In genomic region chr5:37657046-37657445, GRCh38 we compare ENCODE assay signal across 34 cellular contexts.
A peak's percentile ranks its signal among the peaks of the same experiment; 100 is the strongest.
DNase-seq lines count a peak whose midpoint lies in the region; ATAC-seq, FAIRE-seq and TF ChIP-seq lines count a peak whose summit lies in the region.
"Had no signal": no experiment of that assay in that cellular context is flagged by ENCODE, and none has a peak within 500 bp of the region (broad histone marks: within the 10 kb centered on the region; RNA-seq: fewer than 3 reads in every experiment).

No MANE protein-coding gene starts in this region.

- TF ChIP-seq CTCF in HepG2 (CRISPR knock-in tag; IDR thresholded peaks at IDR 0.05): no peak
- no peak for TF ChIP-seq CTCF in right lobe of liver (IDR thresholded peaks at IDR 0.05)
- TF ChIP-seq CTCF in HEK293 (tag by site-specific recombination; IDR thresholded peaks at IDR 0.05): no peak
- TF ChIP-seq CTCF in K562 (IDR thresholded peaks at IDR 0.05 in 2 of 3, conservative IDR thresholded peaks at IDR 0.05 in 1 of 3; ENCODE audit: insufficient read depth in 2 of 3, low read depth in 1 of 3, low read length in 3 of 3): no peak

- in situ Hi-C loops in HepG2 (cut with HindIII; ENCODE audit: extremely low pct_ligation_motif_present, low pct_unique_long_range_greater_than_20kb) (no loop called here), K562 (cut with MboI) (no loop called here)

- H3K27ac ChIP-seq in HepG2 (ENCODE audit: extremely low read length, insufficient read depth, low read length) (no peak overlapping the region), right lobe of liver (no peak overlapping the region), HEK293 (ENCODE audit: extremely low read depth, low read depth, low read length) (no peak overlapping the region), K562 (ENCODE audit: extremely low read depth, low read depth, low read length) (no peak overlapping the region)
- H3K27ac ChIP-seq: 22Rv1; A549; BLaER1; BLaER1 treated with 17β-estradiol and CSF1 and Interleukin-3, amounts not matched to agents 10 nM and 100 nM; C4-2B had no signal

- CTCF ChIA-PET in HepG2 (lab: Yijun Ruan, JAX; ENCODE audit: low intra/inter-chr PET ratio, low total read pairs): no interaction called here
- CTCF ChIA-PET in HEK293 (lab: Yijun Ruan, JAX): no interaction called here
- CTCF ChIA-PET in K562 (lab: Yijun Ruan, JAX; ENCODE audit: low intra/inter-chr PET ratio): no interaction called here

- intact Hi-C loops in Right ventricle myocardium superior (cut with DNase I): no loop called here
- intact Hi-C loops in left ventricle myocardium superior (cut with micrococcal nuclease): no loop called here
- intact Hi-C loops in HepG2 (cut with micrococcal nuclease; ENCODE audit: unreplicated experiment): no loop called here
- intact Hi-C loops in right lobe of liver (cut with DNase I): no loop called here
- intact Hi-C loops in K562 (cut with micrococcal nuclease): no loop called here

- H3K4me2 ChIP-seq in HepG2 (ENCODE audit: low read depth, low read length) (no peak overlapping the region), K562 (ENCODE audit: insufficient read depth, low read length) (no peak overlapping the region)
- H3K4me2 ChIP-seq: A549; BLaER1; BLaER1 treated with 17β-estradiol and CSF1 and Interleukin-3, amounts not matched to agents 10 nM and 100 nM had no signal

- ATAC-seq in Right ventricle myocardium superior (ENCODE audit: poor library complexity) (no peak), left ventricle myocardium superior (no peak), HepG2 (no peak), right lobe of liver (no peak), K562 (no peak)
- ATAC-seq: A549; CD8-positive, alpha-beta T cell had no signal

- peak; percentile 25 for DNase-seq in Right ventricle myocardium superior
- no peak for DNase-seq in left ventricle myocardium superior
- DNase-seq in HepG2 (ENCODE audit: low spot score): no peak
- DNase-seq in right lobe of liver: no peak
- DNase-seq in K562 (ENCODE audit: extremely low read depth in 1 of 4, low spot score in 3 of 4): no peak
- DNase-seq in NCI-H526 treated with DMSO at 0.1 percent for 48 hours (lab: John Stamatoyannopoulos, UW): no peak
- no peak for DNase-seq in cerebellar nuclear complex (lab: John Stamatoyannopoulos, UW)
- DNase-seq: 8988T; ACHN; AML-193; BE2C; C1 segment of cervical spinal cord; Caco-2; Calu3; CD4-positive, alpha-beta memory T cell; CD4-positive, alpha-beta T cell; CD4-positive, CD25-positive, alpha-beta regulatory T cell; CD8-positive, alpha-beta memory T cell; CD8-positive, alpha-beta T cell; COR-L47; DMS 273 treated with DMSO at 0.1 percent for 48 hours; DMS153; DMS53; DMS79; DMS79 treated with DMSO at 0.1 percent for 48 hours; DND-41; EL had no signal

- 0 out of 5 replicates have a peak, but pooled peaks cover 0 to 1% of the 10 kb centered on the region in 2 experiments for H3K36me3 ChIP-seq in HepG2 (replicated peaks in 1 of 2; ENCODE audit: control insufficient read depth in 1 of 2, insufficient read depth in 2 of 2, low read length in 2 of 2)
- no peaks in the 10 kb centered on the region for H3K36me3 ChIP-seq in right lobe of liver
- H3K36me3 ChIP-seq in HEK293 (ENCODE audit: control insufficient read depth in 2 of 2, insufficient read depth in 1 of 2, low read length in 2 of 2): no peaks in the 10 kb centered on the region
- no peaks in the 10 kb centered on the region for H3K36me3 ChIP-seq in K562 (ENCODE audit: control insufficient read depth, insufficient read depth, low read length)
- H3K36me3 ChIP-seq: BE2C, BLaER1 had no signal

- H3K79me2 ChIP-seq in HepG2 (ENCODE audit: insufficient read depth, low read length): no peaks in the 10 kb centered on the region
- no peaks in the 10 kb centered on the region for H3K79me2 ChIP-seq in K562 (ENCODE audit: control insufficient read depth, insufficient read depth, low read length)

- FAIRE-seq in HepG2 (lab: Jason Lieb, UNC) (no peak), K562 (lab: Jason Lieb, UNC) (no peak)
- FAIRE-seq: A204.1, A549 had no signal

- TF ChIP-seq POLR2A in HepG2 (IDR thresholded peaks at IDR 0.05; ENCODE audit: insufficient read depth in 1 of 2, low read depth in 2 of 2, low read length in 2 of 2): no peak
- TF ChIP-seq POLR2A in right lobe of liver (IDR thresholded peaks at IDR 0.05): no peak
- TF ChIP-seq POLR2A in K562 (conservative IDR thresholded peaks at IDR 0.05): no peak

- WGBS in HepG2 (ENCODE audit: low lambda C conversion rate): 92% methylated on average over 2 of the region's 4 CpGs
- WGBS in right lobe of liver (ENCODE audit: insufficient coverage, low coverage, low lambda C conversion rate, missing lambda C conversion rate): 100% methylated on average over 1 of the region's 4 CpGs
- 32% methylated on average over 4 of the region's 4 CpGs for WGBS in K562 (ENCODE audit: insufficient coverage, low coverage, missing lambda C conversion rate)

- no peaks in the 10 kb centered on the region for H4K20me1 ChIP-seq in HepG2 (ENCODE audit: insufficient read depth, low read length)
- H4K20me1 ChIP-seq in K562 (replicated peaks; ENCODE audit: control insufficient read depth, insufficient read depth, low read length): no peaks in the 10 kb centered on the region
- H4K20me1 ChIP-seq: BLaER1 had no signal

- POLR2A ChIA-PET in HepG2 (lab: Yijun Ruan, JAX): no interaction called here
- POLR2A ChIA-PET in HEK293 (lab: Yijun Ruan, JAX): no interaction called here
- POLR2A ChIA-PET in K562 (lab: Yijun Ruan, JAX): no interaction called here

- H3K9ac ChIP-seq in HepG2 (ENCODE audit: insufficient read depth, low read depth, low read length): no peak overlapping the region
- no peak overlapping the region for H3K9ac ChIP-seq in K562 (ENCODE audit: insufficient read depth in 1 of 2, low read depth in 2 of 2, low read length in 2 of 2)
- H3K9ac ChIP-seq: BLaER1; BLaER1 treated with 17β-estradiol and CSF1 and Interleukin-3, amounts not matched to agents 10 nM and 100 nM had no signal

- no peak overlapping the region for H3K4me3 ChIP-seq in HepG2 (replicated peaks in 1 of 3; ENCODE audit: insufficient read depth in 1 of 3, low read depth in 2 of 3, low read length in 3 of 3)
- H3K4me3 ChIP-seq in right lobe of liver: no peak overlapping the region
- H3K4me3 ChIP-seq in HEK293 (ENCODE audit: low read depth, low read length): no peak overlapping the region
- no peak overlapping the region for H3K4me3 ChIP-seq in K562
- H3K4me3 ChIP-seq: A549; BLaER1; BLaER1 treated with 17β-estradiol and CSF1 and Interleukin-3, amounts not matched to agents 10 nM and 100 nM had no signal

- peaks cover 43% of the 10 kb centered on the region for H3K4me1 ChIP-seq in HepG2 (ENCODE audit: insufficient read depth, low read length)
- H3K4me1 ChIP-seq in right lobe of liver: peaks cover 0 to 21% (median 0%) of the 10 kb centered on the region in 4 donors
- 0 out of 2 replicates have a peak, but pooled peaks cover 3% of the 10 kb centered on the region for H3K4me1 ChIP-seq in HEK293 (ENCODE audit: control insufficient read depth, insufficient read depth, low read length)
- peaks cover 0 to 2% of the 10 kb centered on the region in 2 experiments; a peak in 1 of 5 replicates for H3K4me1 ChIP-seq in K562 (replicated peaks in 1 of 2; ENCODE audit: control insufficient read depth in 2 of 2, insufficient read depth in 2 of 2, low read length in 2 of 2)

- H3K9me3 ChIP-seq in HepG2 (ENCODE audit: low read length) (peaks cover 5% of the 10 kb centered on the region), right lobe of liver (no peaks in the 10 kb centered on the region), HEK293 (ENCODE audit: control insufficient read depth, insufficient read depth, low read depth, low read length) (no peaks in the 10 kb centered on the region), K562 (replicated peaks; ENCODE audit: control insufficient read depth, insufficient read depth, low read depth, low read length) (no peaks in the 10 kb centered on the region)
- H3K9me3 ChIP-seq: BE2C, Caco-2 had no signal

- no peaks in the 10 kb centered on the region for H3K27me3 ChIP-seq in HepG2 (ENCODE audit: control insufficient read depth in 1 of 2, insufficient read depth in 2 of 2, low read length in 2 of 2)
- H3K27me3 ChIP-seq in right lobe of liver: no peaks in the 10 kb centered on the region
- no peaks in the 10 kb centered on the region for H3K27me3 ChIP-seq in K562 (ENCODE audit: control insufficient read depth in 2 of 2, insufficient read depth in 2 of 2, low read length in 2 of 2)
- H3K27me3 ChIP-seq: BE2C; BLaER1; BLaER1 treated with 17β-estradiol and CSF1 and Interleukin-3, amounts not matched to agents 10 nM and 100 nM had no signal

- no TSS peak for BruUV-seq in HepG2 (replicated peaks; lab: Mats Ljungman, UMichigan)
- no TSS peak for BruUV-seq in K562 (replicated peaks; lab: Mats Ljungman, UMichigan)

- TF ChIP-seq RAD21 in HepG2 (CRISPR knock-in tag; IDR thresholded peaks at IDR 0.05) (no peak), K562 (CRISPR knock-in tag; conservative IDR thresholded peaks at IDR 0.05 in 1 of 2, IDR thresholded peaks at IDR 0.05 in 1 of 2) (no peak)

- no peaks in the 10 kb centered on the region for H3K9me1 ChIP-seq in K562 (ENCODE audit: control insufficient read depth, insufficient read depth, low read length)

- TF ChIP-seq EP300 in HepG2 (IDR thresholded peaks at IDR 0.05; ENCODE audit: low read depth in 2 of 2, low read length in 2 of 2): no peak
- TF ChIP-seq EP300 in HepG2 (CRISPR knock-in tag; IDR thresholded peaks at IDR 0.05; ENCODE audit: borderline replicate concordance): no peak
- TF ChIP-seq EP300 in K562 (IDR thresholded peaks at IDR 0.05; ENCODE audit: low read length): no peak

- H2AFZ ChIP-seq in HepG2 (ENCODE audit: low read length) (no peak overlapping the region), K562 (ENCODE audit: low read depth, low read length) (no peak overlapping the region)

TF ChIP-seq in HepG2, 621 proteins besides CTCF, POLR2A, EP300 and RAD21 (continues in another document):
- TF ChIP-seq ATAD3A (CRISPR knock-in tag; IDR thresholded peaks at IDR 0.05) (no peak), RBAK (CRISPR knock-in tag; IDR thresholded peaks at IDR 0.05) (no peak), PLRG1 (conservative IDR thresholded peaks at IDR 0.05) (no peak)

TF ChIP-seq in HEK293, 187 proteins besides CTCF, POLR2A, EP300 and RAD21 (continues in another document):
- TF ChIP-seq ZBTB1 (tag by site-specific recombination; IDR thresholded peaks at IDR 0.05) (no peak), ZFP3 (tag by site-specific recombination; IDR thresholded peaks at IDR 0.05; ENCODE audit: low read depth) (no peak)

TF ChIP-seq in K562, 482 proteins besides CTCF, POLR2A, EP300 and RAD21 (continues in another document):
- TF ChIP-seq MBD2 (IDR thresholded peaks at IDR 0.05; ENCODE audit: borderline replicate concordance, low read depth) (no peak), OTX1 (CRISPR knock-in tag; IDR thresholded peaks at IDR 0.05) (no peak), ZNF696 (CRISPR knock-in tag; conservative IDR thresholded peaks at IDR 0.05) (no peak), CHCHD3 (CRISPR knock-in tag; IDR thresholded peaks at IDR 0.05) (no peak)
